12 cellular contexts compared by ENCODE assay signal in the genomic region with DNA sequence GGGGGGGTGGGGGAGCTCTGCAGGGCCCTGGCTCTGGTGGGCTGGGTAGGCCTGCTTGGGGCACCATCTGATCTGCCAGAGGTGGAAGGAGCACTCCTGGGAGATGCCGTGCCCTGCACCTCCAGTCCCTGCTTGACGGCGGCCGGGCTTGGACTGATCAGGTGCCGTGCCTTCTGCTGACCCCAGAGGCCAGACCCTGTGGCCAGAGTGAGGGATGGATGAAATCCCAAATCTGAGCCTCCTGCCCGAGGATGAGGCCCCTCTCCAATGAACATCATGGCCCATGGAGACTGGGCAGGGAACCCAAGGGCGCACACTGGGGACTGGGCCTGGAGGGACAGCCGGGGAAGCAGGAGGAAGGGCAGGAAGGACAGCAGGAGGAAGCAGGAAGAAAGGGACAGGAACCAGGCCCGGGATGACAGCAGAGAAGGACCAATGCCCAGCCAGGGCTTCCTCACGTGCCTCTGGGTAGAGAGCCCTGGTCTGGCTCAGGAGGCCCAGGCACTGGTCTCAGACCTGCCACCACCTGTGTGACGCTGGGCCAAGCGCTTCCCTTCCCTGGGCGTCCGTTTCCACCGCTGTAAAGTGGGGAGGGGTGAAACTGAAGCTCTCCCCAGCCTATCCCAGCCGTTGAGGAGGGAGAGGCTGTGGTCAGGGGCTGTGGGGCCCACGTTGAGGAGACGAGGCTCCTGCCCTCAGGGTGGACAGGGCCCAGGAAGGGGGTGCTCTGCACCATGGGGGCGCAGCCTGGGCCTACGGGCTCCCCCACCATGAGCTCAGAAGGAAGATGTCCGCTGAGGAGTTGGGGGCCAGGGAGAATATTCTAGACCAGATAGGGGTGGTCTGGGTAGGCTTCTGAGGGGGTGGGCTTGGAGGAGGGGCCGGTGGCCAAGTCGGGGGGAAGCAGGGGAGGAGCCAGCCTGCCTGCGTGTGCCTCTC. TPM values are rescaled to one million over a fixed set of nuclear protein-coding genes. Genes with fewer than 3 reads are reported as not detected.
DNase-seq lines count a peak whose midpoint lies in the region; ATAC-seq, FAIRE-seq and TF ChIP-seq lines count a peak whose summit lies in the region.
"Had no signal": no experiment of that assay in that cellular context is flagged by ENCODE, and none has a peak within 500 bp of the region (broad histone marks: within the 10 kb centered on the region; RNA-seq: fewer than 3 reads in every experiment).

No MANE protein-coding gene starts in this region.

- H3K79me2 ChIP-seq in osteoblast (ENCODE audit: insufficient read depth, low read length), result no peaks in the 10 kb centered on the region

- H3K9me3 ChIP-seq in CD4-positive, CD25-positive, alpha-beta regulatory T cell (ENCODE audit: control insufficient read depth in 2 of 2, low read length in 2 of 2), result no peaks in the 10 kb centered on the region
- H3K9me3 ChIP-seq in Panc1 (ENCODE audit: control insufficient read depth, insufficient read depth, low read depth, low read length), result no peaks in the 10 kb centered on the region
- H3K9me3 ChIP-seq in osteoblast (ENCODE audit: low read depth, low read length), result no peaks in the 10 kb centered on the region
- H3K9me3 ChIP-seq: esophagus squamous epithelium had no signal

- FAIRE-seq in GM12891 (lab: Jason Lieb, UNC), result no peak

- H3K27me3 Mint-ChIP-seq in CD4-positive, CD25-positive, alpha-beta regulatory T cell, result no peaks in the 10 kb centered on the region
- no peaks in the 10 kb centered on the region for H3K27me3 Mint-ChIP-seq in chondrocyte (ENCODE audit: low read depth)

- intact Hi-C loops in Panc1 (cut with micrococcal nuclease; ENCODE audit: unreplicated experiment), result no loop called here

- no TSS peak for BruUV-seq in Panc1 (replicated peaks; lab: Mats Ljungman, UMichigan)

- H3K4me1 Mint-ChIP-seq in CD4-positive, CD25-positive, alpha-beta regulatory T cell, result peaks cover 0 to 43% (median 21%) of the 10 kb centered on the region in 4 donors
- peaks cover 7% of the 10 kb centered on the region for H3K4me1 Mint-ChIP-seq in chondrocyte (ENCODE audit: low read depth)

- H4K20me1 ChIP-seq in osteoblast (ENCODE audit: insufficient read depth, low read length), result no peaks in the 10 kb centered on the region

- peak overlapping the region in 1 of 4 donors; percentile 57 for H3K4me3 Mint-ChIP-seq in CD4-positive, CD25-positive, alpha-beta regulatory T cell
- no peak overlapping the region for H3K4me3 Mint-ChIP-seq in chondrocyte (ENCODE audit: unreplicated experiment)
- H3K4me3 Mint-ChIP-seq: H9 had no signal

- H3K4me3 ChIP-seq in CD4-positive, CD25-positive, alpha-beta regulatory T cell (ENCODE audit: low read depth, low read length), result no peak overlapping the region
- no peak overlapping the region for H3K4me3 ChIP-seq in Panc1 (ENCODE audit: low read depth in 2 of 2, low read length in 2 of 2)
- H3K4me3 ChIP-seq in osteoblast (ENCODE audit: insufficient read depth, low read length), result no peak overlapping the region

- no peak for TF ChIP-seq POLR2A in GM12891 (IDR thresholded peaks at IDR 0.05; ENCODE audit: low read depth, low read length)

- H3K27ac ChIP-seq in CD4-positive, CD25-positive, alpha-beta regulatory T cell (ENCODE audit: insufficient read depth, low read length, poor library complexity, severe bottlenecking), result peak overlapping the region; percentile 41
- H3K27ac ChIP-seq in Panc1 (ENCODE audit: low read length) (no peak overlapping the region), osteoblast (ENCODE audit: low read depth, low read length) (no peak overlapping the region)

- in situ Hi-C loops in Panc1 (cut with HindIII; ENCODE audit: low pct_unique_long_range_greater_than_20kb, low sequenced_read_pairs), result no loop called here

- CTCF ChIA-PET in Panc1 (lab: Charles Lee), result no interaction called here

- H3K4me1 ChIP-seq in CD4-positive, CD25-positive, alpha-beta regulatory T cell (ENCODE audit: control insufficient read depth, insufficient read depth, low read length, poor library complexity, severe bottlenecking), result peaks cover 61% of the 10 kb centered on the region
- H3K4me1 ChIP-seq in Panc1 (ENCODE audit: control insufficient read depth, insufficient read depth, low read length) (no peaks in the 10 kb centered on the region; the same call in 1 of the 2 replicates), osteoblast (ENCODE audit: insufficient read depth, low read length) (peaks cover 9% of the 10 kb centered on the region)

- H3K4me2 ChIP-seq in osteoblast (ENCODE audit: insufficient read depth, low read length), result no peak overlapping the region

- no peaks in the 10 kb centered on the region for H3K36me3 Mint-ChIP-seq in CD4-positive, CD25-positive, alpha-beta regulatory T cell
- H3K36me3 Mint-ChIP-seq in chondrocyte (ENCODE audit: low read depth), result no peaks in the 10 kb centered on the region

- H3K9me3 Mint-ChIP-seq in CD4-positive, CD25-positive, alpha-beta regulatory T cell, result peaks cover 0 to 3% (median 0%) of the 10 kb centered on the region in 7 donors
- H3K9me3 Mint-ChIP-seq in chondrocyte (ENCODE audit: low read depth), result no peaks in the 10 kb centered on the region

- no peaks in the 10 kb centered on the region for H3K27me3 ChIP-seq in CD4-positive, CD25-positive, alpha-beta regulatory T cell (ENCODE audit: control insufficient read depth, insufficient read depth, low read length)
- no peaks in the 10 kb centered on the region for H3K27me3 ChIP-seq in Panc1 (ENCODE audit: control insufficient read depth, insufficient read depth, low read length)
- H3K27me3 ChIP-seq in osteoblast (ENCODE audit: insufficient read depth, low read length), result no peaks in the 10 kb centered on the region

- no peak overlapping the region for H2AFZ ChIP-seq in osteoblast (ENCODE audit: low read length)

- TF ChIP-seq CTCF in Panc1 (IDR thresholded peaks at IDR 0.05) (no peak), chondrocyte (IDR thresholded peaks at IDR 0.05) (no peak), osteoblast (IDR thresholded peaks at IDR 0.05; ENCODE audit: extremely low read depth, low read depth, low read length) (no peak)

- peak overlapping the region; percentile 56 to 80 (median 78) for H3K27ac Mint-ChIP-seq in CD4-positive, CD25-positive, alpha-beta regulatory T cell
- H3K27ac Mint-ChIP-seq in chondrocyte (ENCODE audit: unreplicated experiment), result no peak overlapping the region
- H3K27ac Mint-ChIP-seq: H9 had no signal

- no peak for ATAC-seq in CD4-positive, CD25-positive, alpha-beta regulatory T cell (ENCODE audit: low read depth in 2 of 2)
- peak; percentile 43 for ATAC-seq in Panc1
- ATAC-seq in HG03354 (IDR thresholded peaks at IDR 0.05; ENCODE audit: poor library complexity, severe bottlenecking, unreplicated experiment), result no peak
- ATAC-seq in HG03159 (IDR thresholded peaks at IDR 0.05; ENCODE audit: unreplicated experiment), result no peak

- DNase-seq in CD4-positive, CD25-positive, alpha-beta regulatory T cell, result no peak
- DNase-seq in Panc1 (ENCODE audit: low read depth, low spot score), result no peak
- DNase-seq in chondrocyte (ENCODE audit: low spot score), result peak; percentile 94
- peak; percentile 78 for DNase-seq in osteoblast (ENCODE audit: insufficient read length, low spot score, missing footprints)
- DNase-seq in NCI-H510A (lab: John Stamatoyannopoulos, UW), result no peak
- no peak for DNase-seq in GM12891 (ENCODE audit: insufficient read length, low spot score)
- DNase-seq: esophagus squamous epithelium, kidney glomerular epithelial cell had no signal

- POLR2A ChIA-PET in Panc1 (lab: Charles Lee), result no interaction called here

- H3K36me3 ChIP-seq in CD4-positive, CD25-positive, alpha-beta regulatory T cell (ENCODE audit: control insufficient read depth, insufficient read depth, low read length), result no peaks in the 10 kb centered on the region
- H3K36me3 ChIP-seq in Panc1 (ENCODE audit: control insufficient read depth, insufficient read depth, low read length) (no peaks in the 10 kb centered on the region), osteoblast (ENCODE audit: insufficient read depth, low read length) (no peaks in the 10 kb centered on the region)
- H3K36me3 ChIP-seq: esophagus squamous epithelium had no signal

TF ChIP-seq in GM12891, 5 proteins besides CTCF, POLR2A, EP300 and RAD21:
- no peak for TF ChIP-seq POLR2AphosphoS5 (IDR thresholded peaks at IDR 0.05; ENCODE audit: low read depth, low read length)
- no peak for TF ChIP-seq SPI1 (IDR thresholded peaks at IDR 0.05; ENCODE audit: low read depth, low read length)
- no peak for TF ChIP-seq PAX5 (IDR thresholded peaks at IDR 0.05; ENCODE audit: insufficient read depth, low read length, severe bottlenecking)
- no peak for TF ChIP-seq POU2F2 (IDR thresholded peaks at IDR 0.05; ENCODE audit: low read depth, low read length)
- no peak for TF ChIP-seq TAF1 (IDR thresholded peaks at IDR 0.05; ENCODE audit: low read depth, low read length)

RNA-seq across cellular contexts. Expression of a gene that starts 1.0 kb away (rescaled TPM):
- total RNA-seq in CD4-positive, CD25-positive, alpha-beta regulatory T cell, result 11.0 TPM
- under 1 TPM; 0.24 to 0.60 (median 0.40) TPM for polyA plus RNA-seq in CD4-positive, CD25-positive, alpha-beta regulatory T cell
- total RNA-seq in Panc1 (2021; ENCODE audit: unreplicated experiment) (1.3 TPM), chondrocyte (1.9 to 2.9 TPM (median 2.8 TPM) in 3 replicates), osteoblast (1.1 and 1.5 TPM in 2 replicates)
- polyA plus RNA-seq in Panc1 (2012; ENCODE audit: insufficient read length), result 2.3 TPM
- polyA plus RNA-seq in GM12891 (2012; ENCODE audit: low read depth, missing spikeins), result 1.6 TPM

RNA-seq across cellular contexts. Expression of a gene that starts 37.7 kb away (rescaled TPM):
- total RNA-seq in CD4-positive, CD25-positive, alpha-beta regulatory T cell, result 64.6 TPM
- polyA plus RNA-seq in CD4-positive, CD25-positive, alpha-beta regulatory T cell, result 10 to 100 TPM in 1 of 4 donors, 1 to 10 TPM in 3; 6.8 to 12.2 (median 7.8) TPM
- total RNA-seq in Panc1 (2021; ENCODE audit: unreplicated experiment), result 38.6 TPM
- 31.9 TPM for polyA plus RNA-seq in Panc1 (2012; ENCODE audit: insufficient read length)
- 22.0 to 29.4 TPM (median 22.7 TPM) in 3 replicates for total RNA-seq in chondrocyte
- 21.0 and 22.1 TPM in 2 replicates for total RNA-seq in osteoblast
- polyA plus RNA-seq in GM12891 (2012; ENCODE audit: low read depth, missing spikeins), result 15.6 TPM

RNA-seq across cellular contexts. Expression of a gene that starts 56.0 kb away (rescaled TPM):
- total RNA-seq in CD4-positive, CD25-positive, alpha-beta regulatory T cell, result 167 TPM
- polyA plus RNA-seq in CD4-positive, CD25-positive, alpha-beta regulatory T cell, result 10 to 100 TPM; 28.5 to 83.7 (median 52.5) TPM
- 88.2 TPM for total RNA-seq in Panc1 (2021; ENCODE audit: unreplicated experiment)
- polyA plus RNA-seq in Panc1 (2012; ENCODE audit: insufficient read length), result 101 TPM
- 54.9 to 63.2 TPM (median 61.3 TPM) in 3 replicates for total RNA-seq in chondrocyte
- 13.0 and 14.7 TPM in 2 replicates for total RNA-seq in osteoblast
- 26.9 TPM for polyA plus RNA-seq in GM12891 (2012; ENCODE audit: low read depth, missing spikeins)

RNA-seq across cellular contexts. Expression of a gene that starts 58.4 kb away (rescaled TPM):
- total RNA-seq in CD4-positive, CD25-positive, alpha-beta regulatory T cell, result not detected
- not detected for polyA plus RNA-seq in CD4-positive, CD25-positive, alpha-beta regulatory T cell
- total RNA-seq in Panc1 (2021; ENCODE audit: unreplicated experiment) (not detected), chondrocyte (not detected in 3 replicates), osteoblast (not detected in 2 replicates)
- not detected for polyA plus RNA-seq in Panc1 (2012; ENCODE audit: insufficient read length)
- polyA plus RNA-seq in GM12891 (2012; ENCODE audit: low read depth, missing spikeins), result not detected
- total RNA-seq: esophagus squamous epithelium, H9, M059J had no signal

Comparison
In these comparisons a context has a peak if more than half of its experiments do, and no peak if none do; other contexts are left out.
1. DNase-seq: peak in chondrocyte (single experiment) and osteoblast (single experiment); none in CD4-positive, CD25-positive, alpha-beta regulatory T cell (0 of 3), Panc1 (single experiment), NCI-H510A (single experiment) and GM12891 (single experiment).